In genomic region chr1:58718435-58718834, GRCh38 we compare ENCODE assay signal across 13 cellular contexts. TPM values are rescaled to one million over a fixed set of nuclear protein-coding genes. Genes with fewer than 3 reads are reported as not detected.
DNase-seq lines count a peak whose midpoint lies in the region; ATAC-seq and TF ChIP-seq lines count a peak whose summit lies in the region.
"Had no signal": no experiment of that assay in that cellular context is flagged by ENCODE, and none has a peak within 500 bp of the region (broad histone marks: within the 10 kb centered on the region; RNA-seq: fewer than 3 reads in every experiment).

No MANE protein-coding gene starts in this region.

- TF ChIP-seq CTCF in choroid plexus epithelial cell (conservative IDR thresholded peaks at IDR 0.05; ENCODE audit: low read depth, low read length) (no peak), GM20000 (IDR thresholded peaks at IDR 0.05; ENCODE audit: extremely low read depth, missing control alignments) (no peak), progenitor cell of endocrine pancreas (IDR thresholded peaks at IDR 0.05; ENCODE audit: unreplicated experiment) (no peak)

- H3K4me1 Mint-ChIP-seq in natural killer cell treated with Interleukin-12 subunit alpha and Interleukin-12 subunit beta and Interleukin-15 and Interleukin-18, amount 100 ng/mL, for 72 hours (ENCODE audit: low read depth in 2 of 2) = peaks cover 29 to 43% of the 10 kb centered on the region in 2 donors
- H3K4me1 Mint-ChIP-seq in progenitor cell of endocrine pancreas (ENCODE audit: low read depth) = no peaks in the 10 kb centered on the region

- H3K27ac Mint-ChIP-seq in natural killer cell treated with Interleukin-12 subunit alpha and Interleukin-12 subunit beta and Interleukin-15 and Interleukin-18, amount 100 ng/mL, for 72 hours = peak overlapping the region; percentile 6 to 36
- H3K27ac Mint-ChIP-seq in progenitor cell of endocrine pancreas = no peak overlapping the region

- peak overlapping the region; percentile 43 for H3K4me3 Mint-ChIP-seq in natural killer cell treated with Interleukin-12 subunit alpha and Interleukin-12 subunit beta and Interleukin-15 and Interleukin-18, amount 100 ng/mL, for 72 hours
- H3K4me3 Mint-ChIP-seq in progenitor cell of endocrine pancreas (ENCODE audit: low read depth) = no peak overlapping the region

- peak; percentile 17 to 50 for ATAC-seq in natural killer cell treated with Interleukin-12 subunit alpha and Interleukin-12 subunit beta and Interleukin-15 and Interleukin-18, amount 100 ng/mL, for 72 hours
- ATAC-seq: A549 had no signal

- H3K4me3 ChIP-seq in choroid plexus epithelial cell (ENCODE audit: low read depth, low read length) = no peak overlapping the region
- H3K4me3 ChIP-seq: A549, colonic mucosa, hepatocyte, MG63 had no signal

- DNase-seq in NCI-H82 (lab: John Stamatoyannopoulos, UW) (peak; percentile 42), NCI-H82 treated with DMSO at 0.1 percent for 48 hours (lab: John Stamatoyannopoulos, UW; ENCODE audit: unreplicated experiment) (no peak), NCI-H2227 treated with DMSO at 0.1 percent for 48 hours (lab: John Stamatoyannopoulos, UW) (peak; percentile 19), choroid plexus epithelial cell (ENCODE audit: low read depth) (peak; percentile 41), GM20000 (ENCODE audit: low spot score) (no peak), progenitor cell of endocrine pancreas (ENCODE audit: low spot score, unreplicated experiment) (no peak)
- no peak for DNase-seq in natural killer cell treated with Interleukin-12 subunit alpha and Interleukin-12 subunit beta and Interleukin-15 and Interleukin-18, amount 100 ng/mL, for 72 hours (ENCODE audit: low spot score)
- no peak for DNase-seq in stimulated activated CD4-positive, alpha-beta T cell treated with anti-CD3 and anti-CD28 coated beads, Interleukin-12 subunit alpha, Interleukin-12 subunit beta, amount 100 ng/mL, for 4 hours
- DNase-seq: MG63, NCI-H748 treated with DMSO at 0.1 percent for 48 hours had no signal

- H3K9me3 Mint-ChIP-seq in natural killer cell treated with Interleukin-12 subunit alpha and Interleukin-12 subunit beta and Interleukin-15 and Interleukin-18, amount 100 ng/mL, for 72 hours = no peaks in the 10 kb centered on the region
- H3K9me3 Mint-ChIP-seq in progenitor cell of endocrine pancreas (ENCODE audit: low read depth) = no peaks in the 10 kb centered on the region

- no peaks in the 10 kb centered on the region for H3K36me3 Mint-ChIP-seq in natural killer cell treated with Interleukin-12 subunit alpha and Interleukin-12 subunit beta and Interleukin-15 and Interleukin-18, amount 100 ng/mL, for 72 hours
- no peaks in the 10 kb centered on the region for H3K36me3 Mint-ChIP-seq in progenitor cell of endocrine pancreas (ENCODE audit: insufficient read depth)

- no peaks in the 10 kb centered on the region for H3K27me3 Mint-ChIP-seq in natural killer cell treated with Interleukin-12 subunit alpha and Interleukin-12 subunit beta and Interleukin-15 and Interleukin-18, amount 100 ng/mL, for 72 hours
- no peaks in the 10 kb centered on the region for H3K27me3 Mint-ChIP-seq in progenitor cell of endocrine pancreas

RNA-seq across cellular contexts. Expression of gene MYSM1, which starts 18.6 kb away (rescaled TPM):
- total RNA-seq in natural killer cell treated with Interleukin-12 subunit alpha and Interleukin-12 subunit beta and Interleukin-15 and Interleukin-18, amount 100 ng/mL, for 72 hours = 10 to 100 TPM; 42.1 to 58.4 TPM
- 75.4 and 75.8 TPM in 2 replicates for total RNA-seq in progenitor cell of endocrine pancreas

Comparison
In these comparisons a context has a peak if more than half of its experiments do, and no peak if none do; other contexts are left out.
1. DNase-seq: peak in NCI-H82 (single experiment), NCI-H2227 treated with DMSO at 0.1 percent for 48 hours (single experiment) and choroid plexus epithelial cell (single experiment); none in NCI-H82 treated with DMSO at 0.1 percent for 48 hours (single experiment), natural killer cell treated with Interleukin-12 subunit alpha and Interleukin-12 subunit beta and Interleukin-15 and Interleukin-18, amount 100 ng/mL, for 72 hours (single experiment), GM20000 (single experiment), progenitor cell of endocrine pancreas (single experiment) and stimulated activated CD4-positive, alpha-beta T cell treated with anti-CD3 and anti-CD28 coated beads, Interleukin-12 subunit alpha, Interleukin-12 subunit beta, amount 100 ng/mL, for 4 hours (single experiment).